Comparison of ENCODE assay signal across 17 cellular contexts in genomic region chr6:130076512-130076911, GRCh38. TPM values are rescaled to one million over a fixed set of nuclear protein-coding genes. Genes with fewer than 3 reads are reported as not detected.
DNase-seq lines count a peak whose midpoint lies in the region; ATAC-seq and TF ChIP-seq lines count a peak whose summit lies in the region.
"Had no signal": no experiment of that assay in that cellular context is flagged by ENCODE, and none has a peak within 500 bp of the region (broad histone marks: within the 10 kb centered on the region; RNA-seq: fewer than 3 reads in every experiment).

No MANE protein-coding gene starts in this region.

- H3K27me3 ChIP-seq in GM23338 (ENCODE audit: insufficient read depth) (no peaks in the 10 kb centered on the region), stomach (no peaks in the 10 kb centered on the region)
- H3K27me3 ChIP-seq: gastrocnemius medialis, SJCRH30 had no signal

- H3F3A ChIP-seq in GM23338 (replicated peaks; ENCODE audit: low read depth): no peaks in the 10 kb centered on the region

- H3K27me3 Mint-ChIP-seq in GM23338 (ENCODE audit: insufficient read depth, low read depth, poor library complexity): peaks cover 2% of the 10 kb centered on the region
- H3K27me3 Mint-ChIP-seq: central memory CD8-positive, alpha-beta T cell; naive thymus-derived CD8-positive, alpha-beta T cell had no signal

- 40 to 86% (median 64%) methylated on average over 2 of the region's 2 CpGs for WGBS in stomach, 5 donors

- no peak overlapping the region for H3K4me3 ChIP-seq in GM23338
- H3K4me3 ChIP-seq in fibroblast of villous mesenchyme (ENCODE audit: low read depth, low read length): no peak overlapping the region
- H3K4me3 ChIP-seq in stomach: no peak overlapping the region
- H3K4me3 ChIP-seq: gastrocnemius medialis, HAP-1, SJCRH30 had no signal

- TF ChIP-seq EP300 in stomach (IDR thresholded peaks at IDR 0.05): no peak

- H3K79me2 ChIP-seq in GM23338 (replicated peaks; ENCODE audit: insufficient read depth): no peaks in the 10 kb centered on the region

- no peak overlapping the region for H3K4me2 ChIP-seq in GM23338

- ATAC-seq in GM23338: no peak
- no peak for ATAC-seq in HG02798 (IDR thresholded peaks at IDR 0.05; ENCODE audit: poor library complexity, unreplicated experiment)
- ATAC-seq: gastrocnemius medialis; naive thymus-derived CD8-positive, alpha-beta T cell had no signal

- TF ChIP-seq POLR2A in stomach (IDR thresholded peaks at IDR 0.05): no peak

- no peaks in the 10 kb centered on the region for H3K36me3 Mint-ChIP-seq in GM23338 (ENCODE audit: low read depth)

- H3K27ac Mint-ChIP-seq in GM23338: no peak overlapping the region

- DNase-seq in AG09319 (ENCODE audit: extremely low read depth, low read depth): no peak
- DNase-seq in GM23338 (ENCODE audit: low spot score): no peak
- peak; percentile 4 for DNase-seq in SK-MEL-5 (ENCODE audit: low read depth, low spot score)
- DNase-seq in fibroblast of villous mesenchyme (ENCODE audit: low read depth): peak; percentile 13
- no peak for DNase-seq in NCI-H2081 (lab: John Stamatoyannopoulos, UW)
- DNase-seq in stomach: no peak
- DNase-seq in kidney tubule cell (ENCODE audit: low spot score): no peak
- DNase-seq: activated CD4-positive, alpha-beta T cell treated with anti-CD3 and anti-CD28 coated beads for 48 hours; activated effector memory CD4-positive, alpha-beta T cell treated with Interleukin-2 at 50 U/mL for 16 hours; gastrocnemius medialis; kidney glomerular epithelial cell; NCI-H345 had no signal

- H3K9me3 ChIP-seq in stomach: no peaks in the 10 kb centered on the region
- H3K9me3 ChIP-seq: gastrocnemius medialis, HAP-1, SJCRH30 had no signal

- in situ Hi-C loops in SK-MEL-5 (cut with HindIII; ENCODE audit: low pct_unique_long_range_greater_than_20kb, low sequenced_read_pairs): no loop called here

- intact Hi-C loops in stomach (cut with DNase I; ENCODE audit: low total_unique reads): no loop called here

- H3K4me1 Mint-ChIP-seq in GM23338: peaks cover 9% of the 10 kb centered on the region

- H3K36me3 ChIP-seq in GM23338 (ENCODE audit: insufficient read depth) (no peaks in the 10 kb centered on the region), stomach (peaks cover 0 to 31% (median 17%) of the 10 kb centered on the region in 4 donors)
- H3K36me3 ChIP-seq: gastrocnemius medialis, HAP-1, SJCRH30 had no signal

- H2AFZ ChIP-seq in GM23338: no peak overlapping the region

- H3K4me3 Mint-ChIP-seq in GM23338: no peak overlapping the region
- H3K4me3 Mint-ChIP-seq: central memory CD8-positive, alpha-beta T cell; naive thymus-derived CD8-positive, alpha-beta T cell had no signal

- H3K4me1 ChIP-seq in GM23338 (ENCODE audit: insufficient read depth) (no peaks in the 10 kb centered on the region), stomach (no peaks in the 10 kb centered on the region)
- H3K4me1 ChIP-seq: gastrocnemius medialis, SJCRH30 had no signal

- H3K9me3 Mint-ChIP-seq in GM23338: no peaks in the 10 kb centered on the region
- H3K9me3 Mint-ChIP-seq: central memory CD8-positive, alpha-beta T cell; naive thymus-derived CD8-positive, alpha-beta T cell had no signal

- no peaks in the 10 kb centered on the region for H3K9me2 ChIP-seq in GM23338 (ENCODE audit: insufficient read depth)

- H3K27ac ChIP-seq in GM23338 (ENCODE audit: low read depth): no peak overlapping the region
- H3K27ac ChIP-seq in stomach: no peak overlapping the region
- H3K27ac ChIP-seq: gastrocnemius medialis, SJCRH30 had no signal

- H4K20me1 ChIP-seq in GM23338 (replicated peaks; ENCODE audit: insufficient read depth): no peaks in the 10 kb centered on the region

- TF ChIP-seq CTCF in AG09319 (IDR thresholded peaks at IDR 0.05; ENCODE audit: low read depth, low read length) (peak; percentile 22), GM23338 (conservative IDR thresholded peaks at IDR 0.05; ENCODE audit: low read depth in 2 of 2) (peak; percentile 27 to 42; a peak in 3 of 4 replicates), fibroblast of villous mesenchyme (IDR thresholded peaks at IDR 0.05; ENCODE audit: insufficient read depth, low read depth, low read length) (peak; percentile 35), stomach (IDR thresholded peaks at IDR 0.05) (no peak)

TF ChIP-seq in GM23338, 12 proteins besides CTCF, POLR2A, EP300 and RAD21 (continues in another document):
- no peak for TF ChIP-seq ZNF462 (CRISPR knock-in tag; IDR thresholded peaks at IDR 0.05)
- TF ChIP-seq ETS1 (IDR thresholded peaks at IDR 0.05): no peak
- no peak for TF ChIP-seq STAT1 (IDR thresholded peaks at IDR 0.05; ENCODE audit: unreplicated experiment)
- no peak for TF ChIP-seq ZNF114 (CRISPR knock-in tag; IDR thresholded peaks at IDR 0.05)
- TF ChIP-seq EZH2phosphoT487 (IDR thresholded peaks at IDR 0.05; ENCODE audit: unreplicated experiment): no peak
- TF ChIP-seq NANOG (IDR thresholded peaks at IDR 0.05; ENCODE audit: borderline replicate concordance): no peak
- no peak for TF ChIP-seq EZH2 (IDR thresholded peaks at IDR 0.05; ENCODE audit: low read depth, unreplicated experiment)
- no peak for TF ChIP-seq POLR2AphosphoS5 (IDR thresholded peaks at IDR 0.05; ENCODE audit: low read depth)

RNA-seq across cellular contexts. Expression of gene L3MBTL3, which starts 58.1 kb away (rescaled TPM):
- 11.2 and 12.1 TPM in 2 replicates for total RNA-seq in GM23338 (2014; rRNA removed; shearing (Covaris generic))
- polyA plus RNA-seq in GM23338 (2016; fragmentation: Nextera tagmentation; extraction: Ambion mirVana) (7.9 and 8.7 TPM in 2 replicates), stomach (1 to 10 TPM; 1.8 to 2.7 (median 1.8) TPM)
- total RNA-seq in SK-MEL-5 (2014; rRNA removed; shearing (Covaris generic)): 4.9 and 6.8 TPM in 2 replicates
- polyA plus RNA-seq in SK-MEL-5 (2015; cell fraction: cytosol; rRNA removed): 3.4 and 5.2 TPM in 2 replicates
- polyA plus RNA-seq in SK-MEL-5 (2015; cell fraction: nucleus; rRNA removed): 7.3 and 8.4 TPM in 2 replicates
- total RNA-seq in fibroblast of villous mesenchyme (14.8 and 16.8 TPM in 2 replicates), stomach (10 to 100 TPM in 3 of 5 donors, 1 to 10 TPM in 1, not detected in 1; 3.1 to 51.9 (median 14.9) TPM)

Comparison
In these comparisons a context has a peak if more than half of its experiments do, and no peak if none do; other contexts are left out.
1. DNase-seq: peak in SK-MEL-5 (single experiment) and fibroblast of villous mesenchyme (single experiment); none in AG09319 (single experiment), GM23338 (single experiment), NCI-H2081 (0 of 2), stomach (single experiment) and kidney tubule cell (single experiment).
2. CTCF ChIP-seq: peak in AG09319 (single experiment), GM23338 (2 of 2) and fibroblast of villous mesenchyme (single experiment); none in stomach (0 of 7).